1 cellular context compared by ENCODE assay signal in genomic region chr12:62966990-62967506, GRCh38.
TF ChIP-seq lines count a peak whose summit lies in the region.

No MANE protein-coding gene starts in this region.

TF ChIP-seq in HepG2, 621 proteins besides CTCF, POLR2A, EP300 and RAD21 (continued from another document):
- TF ChIP-seq, protein P1, sequence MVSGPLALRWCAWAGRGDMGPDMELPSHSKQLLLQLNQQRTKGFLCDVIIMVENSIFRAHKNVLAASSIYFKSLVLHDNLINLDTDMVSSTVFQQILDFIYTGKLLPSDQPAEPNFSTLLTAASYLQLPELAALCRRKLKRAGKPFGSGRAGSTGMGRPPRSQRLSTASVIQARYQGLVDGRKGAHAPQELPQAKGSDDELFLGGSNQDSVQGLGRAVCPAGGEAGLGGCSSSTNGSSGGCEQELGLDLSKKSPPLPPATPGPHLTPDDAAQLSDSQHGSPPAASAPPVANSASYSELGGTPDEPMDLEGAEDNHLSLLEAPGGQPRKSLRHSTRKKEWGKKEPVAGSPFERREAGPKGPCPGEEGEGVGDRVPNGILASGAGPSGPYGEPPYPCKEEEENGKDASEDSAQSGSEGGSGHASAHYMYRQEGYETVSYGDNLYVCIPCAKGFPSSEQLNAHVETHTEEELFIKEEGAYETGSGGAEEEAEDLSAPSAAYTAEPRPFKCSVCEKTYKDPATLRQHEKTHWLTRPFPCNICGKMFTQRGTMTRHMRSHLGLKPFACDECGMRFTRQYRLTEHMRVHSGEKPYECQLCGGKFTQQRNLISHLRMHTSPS (CRISPR knock-in tag; IDR thresholded peaks at IDR 0.05; ENCODE audit: low read depth), result no peak
- TF ChIP-seq, protein P2, sequence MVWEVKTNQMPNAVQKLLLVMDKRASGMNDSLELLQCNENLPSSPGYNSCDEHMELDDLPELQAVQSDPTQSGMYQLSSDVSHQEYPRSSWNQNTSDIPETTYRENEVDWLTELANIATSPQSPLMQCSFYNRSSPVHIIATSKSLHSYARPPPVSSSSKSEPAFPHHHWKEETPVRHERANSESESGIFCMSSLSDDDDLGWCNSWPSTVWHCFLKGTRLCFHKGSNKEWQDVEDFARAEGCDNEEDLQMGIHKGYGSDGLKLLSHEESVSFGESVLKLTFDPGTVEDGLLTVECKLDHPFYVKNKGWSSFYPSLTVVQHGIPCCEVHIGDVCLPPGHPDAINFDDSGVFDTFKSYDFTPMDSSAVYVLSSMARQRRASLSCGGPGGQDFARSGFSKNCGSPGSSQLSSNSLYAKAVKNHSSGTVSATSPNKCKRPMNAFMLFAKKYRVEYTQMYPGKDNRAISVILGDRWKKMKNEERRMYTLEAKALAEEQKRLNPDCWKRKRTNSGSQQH (CRISPR knock-in tag; IDR thresholded peaks at IDR 0.05; ENCODE audit: low read depth), result no peak
- TF ChIP-seq, protein P3, sequence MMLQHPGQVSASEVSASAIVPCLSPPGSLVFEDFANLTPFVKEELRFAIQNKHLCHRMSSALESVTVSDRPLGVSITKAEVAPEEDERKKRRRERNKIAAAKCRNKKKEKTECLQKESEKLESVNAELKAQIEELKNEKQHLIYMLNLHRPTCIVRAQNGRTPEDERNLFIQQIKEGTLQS (CRISPR knock-in tag; IDR thresholded peaks at IDR 0.05), result no peak
- TF ChIP-seq ARNT (IDR thresholded peaks at IDR 0.05) (no peak), HNRNPK (IDR thresholded peaks at IDR 0.05; ENCODE audit: low read depth, low read length, poor library complexity, severe bottlenecking) (no peak), HMG20B (CRISPR knock-in tag; conservative IDR thresholded peaks at IDR 0.05) (0 out of 2 replicates have a peak, but pooled peaks have one; percentile 6), FOXM1 (CRISPR knock-in tag; IDR thresholded peaks at IDR 0.05) (no peak), KAT8 (CRISPR knock-in tag; IDR thresholded peaks at IDR 0.05) (peak; percentile 71; the same call in 1 of the 2 replicates), ZNF609 (CRISPR knock-in tag; IDR thresholded peaks at IDR 0.05; ENCODE audit: borderline replicate concordance) (peak; percentile 80), ZNF670 (CRISPR knock-in tag; IDR thresholded peaks at IDR 0.05; ENCODE audit: borderline replicate concordance) (0 out of 2 replicates have a peak, but pooled peaks have one; percentile 55), PAWR (CRISPR knock-in tag; IDR thresholded peaks at IDR 0.05; ENCODE audit: borderline replicate concordance) (no peak), ZNF136 (CRISPR knock-in tag; IDR thresholded peaks at IDR 0.05; ENCODE audit: low read depth) (0 out of 2 replicates have a peak, but pooled peaks have one; percentile 26), ZNF460 (CRISPR knock-in tag; IDR thresholded peaks at IDR 0.05; ENCODE audit: borderline replicate concordance) (no peak), IKZF1 (IDR thresholded peaks at IDR 0.05) (no peak)
- TF ChIP-seq, protein P4, sequence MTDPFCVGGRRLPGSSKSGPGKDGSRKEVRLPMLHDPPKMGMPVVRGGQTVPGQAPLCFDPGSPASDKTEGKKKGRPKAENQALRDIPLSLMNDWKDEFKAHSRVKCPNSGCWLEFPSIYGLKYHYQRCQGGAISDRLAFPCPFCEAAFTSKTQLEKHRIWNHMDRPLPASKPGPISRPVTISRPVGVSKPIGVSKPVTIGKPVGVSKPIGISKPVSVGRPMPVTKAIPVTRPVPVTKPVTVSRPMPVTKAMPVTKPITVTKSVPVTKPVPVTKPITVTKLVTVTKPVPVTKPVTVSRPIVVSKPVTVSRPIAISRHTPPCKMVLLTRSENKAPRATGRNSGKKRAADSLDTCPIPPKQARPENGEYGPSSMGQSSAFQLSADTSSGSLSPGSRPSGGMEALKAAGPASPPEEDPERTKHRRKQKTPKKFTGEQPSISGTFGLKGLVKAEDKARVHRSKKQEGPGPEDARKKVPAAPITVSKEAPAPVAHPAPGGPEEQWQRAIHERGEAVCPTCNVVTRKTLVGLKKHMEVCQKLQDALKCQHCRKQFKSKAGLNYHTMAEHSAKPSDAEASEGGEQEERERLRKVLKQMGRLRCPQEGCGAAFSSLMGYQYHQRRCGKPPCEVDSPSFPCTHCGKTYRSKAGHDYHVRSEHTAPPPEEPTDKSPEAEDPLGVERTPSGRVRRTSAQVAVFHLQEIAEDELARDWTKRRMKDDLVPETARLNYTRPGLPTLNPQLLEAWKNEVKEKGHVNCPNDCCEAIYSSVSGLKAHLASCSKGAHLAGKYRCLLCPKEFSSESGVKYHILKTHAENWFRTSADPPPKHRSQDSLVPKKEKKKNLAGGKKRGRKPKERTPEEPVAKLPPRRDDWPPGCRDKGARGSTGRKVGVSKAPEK (CRISPR knock-in tag; IDR thresholded peaks at IDR 0.05; ENCODE audit: borderline replicate concordance), result no peak
